ENCODE assay signal across 16 cellular contexts in genomic region chr3:191963182-191963581, GRCh38.
DNase-seq lines count a peak whose midpoint lies in the region; ATAC-seq, FAIRE-seq and TF ChIP-seq lines count a peak whose summit lies in the region.
"Had no signal": no experiment of that assay in that cellular context is flagged by ENCODE, and none has a peak within 500 bp of the region (broad histone marks: within the 10 kb centered on the region; RNA-seq: fewer than 3 reads in every experiment).

No MANE protein-coding gene starts in this region.

- H3K27ac Mint-ChIP-seq in GM23338: peak overlapping the region; percentile 32
- H3K27ac Mint-ChIP-seq: activated T-helper 17 cell treated with anti-CD3 and anti-CD28 coated beads, Interleukin-2, amount 50 U/mL, for 72 hours had no signal

- peaks cover 56% of the 10 kb centered on the region for H3K4me1 Mint-ChIP-seq in GM23338
- H3K4me1 Mint-ChIP-seq: activated T-helper 17 cell treated with anti-CD3 and anti-CD28 coated beads, Interleukin-2, amount 50 U/mL, for 72 hours had no signal

- no peaks in the 10 kb centered on the region for H3K27me3 ChIP-seq in GM23338 (ENCODE audit: insufficient read depth)
- H3K27me3 ChIP-seq: BLaER1, gastrocnemius medialis had no signal

- ATAC-seq in GM23338: peak; percentile 74
- ATAC-seq in HG03342 (IDR thresholded peaks at IDR 0.05; ENCODE audit: unreplicated experiment): no peak
- no peak for ATAC-seq in sciatic nerve
- ATAC-seq: activated T-helper 17 cell treated with anti-CD3 and anti-CD28 coated beads, Interleukin-2, amount 50 U/mL, for 72 hours; gastrocnemius medialis; left ventricle myocardium superior had no signal

- no peaks in the 10 kb centered on the region for H3K9me2 ChIP-seq in GM23338 (ENCODE audit: insufficient read depth)

- no peaks in the 10 kb centered on the region for H3F3A ChIP-seq in GM23338 (replicated peaks; ENCODE audit: low read depth)

- no peaks in the 10 kb centered on the region for H3K79me2 ChIP-seq in GM23338 (replicated peaks; ENCODE audit: insufficient read depth)

- no peak for TF ChIP-seq CTCF in GM23338 (conservative IDR thresholded peaks at IDR 0.05; ENCODE audit: low read depth in 2 of 2)
- no peak for TF ChIP-seq CTCF in astrocyte of the spinal cord (IDR thresholded peaks at IDR 0.05; ENCODE audit: low read depth, low read length)
- TF ChIP-seq CTCF in D721Med (IDR thresholded peaks at IDR 0.05; ENCODE audit: insufficient read depth, missing control alignments): no peak

- no peaks in the 10 kb centered on the region for H3K9me3 Mint-ChIP-seq in GM23338
- H3K9me3 Mint-ChIP-seq: activated T-helper 17 cell treated with anti-CD3 and anti-CD28 coated beads, Interleukin-2, amount 50 U/mL, for 72 hours had no signal

- FAIRE-seq in D721Med (lab: Jason Lieb, UNC): no peak

- H3K4me2 ChIP-seq in GM23338: no peak overlapping the region
- H3K4me2 ChIP-seq: BLaER1 had no signal

- peaks cover 30% of the 10 kb centered on the region for H3K4me1 ChIP-seq in GM23338 (ENCODE audit: insufficient read depth)
- H3K4me1 ChIP-seq: BLaER1, gastrocnemius medialis had no signal

- intact Hi-C loops in sciatic nerve (cut with DNase I): no loop called here

- no peak overlapping the region for H3K27ac ChIP-seq in GM23338 (ENCODE audit: low read depth)
- H3K27ac ChIP-seq: BLaER1, gastrocnemius medialis had no signal

- H3K36me3 Mint-ChIP-seq in GM23338 (ENCODE audit: low read depth): no peaks in the 10 kb centered on the region

- H2AFZ ChIP-seq in GM23338: no peak overlapping the region

- DNase-seq in GM23338 (ENCODE audit: low spot score) (peak; percentile 66), LHCN-M2 (ENCODE audit: low read depth) (peak; percentile 71), astrocyte of the spinal cord (ENCODE audit: low read depth, low spot score) (peak; percentile 83), lung microvascular endothelial cell (ENCODE audit: low read depth in 2 of 2) (peak; percentile 8 to 20), D721Med (ENCODE audit: insufficient read length, low spot score) (no peak), ureter (ENCODE audit: low spot score) (no peak), sciatic nerve (ENCODE audit: low spot score) (no peak)
- DNase-seq: activated CD4-positive, alpha-beta T cell treated with anti-CD3 and anti-CD28 coated beads for 48 hours; aorta; effector CD8-positive, alpha-beta T cell; gastrocnemius medialis; left ventricle myocardium superior; NCI-H187 treated with DMSO at 0.1 percent for 48 hours had no signal

- H3K4me3 ChIP-seq in GM23338: no peak overlapping the region
- H3K4me3 ChIP-seq in astrocyte of the spinal cord (ENCODE audit: low read depth, low read length): no peak overlapping the region
- H3K4me3 ChIP-seq: BLaER1, gastrocnemius medialis had no signal

- no peaks in the 10 kb centered on the region for H3K36me3 ChIP-seq in GM23338 (ENCODE audit: insufficient read depth)
- H3K36me3 ChIP-seq: BLaER1, gastrocnemius medialis had no signal

- H3K27me3 Mint-ChIP-seq in GM23338 (ENCODE audit: insufficient read depth, low read depth, poor library complexity): peaks cover 2% of the 10 kb centered on the region
- H3K27me3 Mint-ChIP-seq: activated T-helper 17 cell treated with anti-CD3 and anti-CD28 coated beads, Interleukin-2, amount 50 U/mL, for 72 hours had no signal

- in situ Hi-C loops in astrocyte of the spinal cord (cut with HindIII; ENCODE audit: low sequenced_read_pairs): no loop called here

- no peaks in the 10 kb centered on the region for H4K20me1 ChIP-seq in GM23338 (replicated peaks; ENCODE audit: insufficient read depth)
- H4K20me1 ChIP-seq: BLaER1 had no signal

- no peak overlapping the region for H3K4me3 Mint-ChIP-seq in GM23338
- H3K4me3 Mint-ChIP-seq: activated T-helper 17 cell treated with anti-CD3 and anti-CD28 coated beads, Interleukin-2, amount 50 U/mL, for 72 hours had no signal

TF ChIP-seq in GM23338, 12 proteins besides CTCF, POLR2A, EP300 and RAD21:
- TF ChIP-seq NANOG (IDR thresholded peaks at IDR 0.05; ENCODE audit: borderline replicate concordance) (peak; percentile 72), STAT1 (IDR thresholded peaks at IDR 0.05; ENCODE audit: unreplicated experiment) (no peak), CREB1 (CRISPR knock-in tag; IDR thresholded peaks at IDR 0.05; ENCODE audit: low read depth) (peak; percentile 42; the same call in 1 of the 2 replicates), ZNF331 (CRISPR knock-in tag; IDR thresholded peaks at IDR 0.05; ENCODE audit: low read depth) (no peak)
TF ChIP-seq in GM23338: peak in this region for 2.

Comparison
In these comparisons a context has a peak if more than half of its experiments do, and no peak if none do; other contexts are left out.
1. DNase-seq: peak in GM23338 (single experiment), LHCN-M2 (single experiment), astrocyte of the spinal cord (single experiment) and lung microvascular endothelial cell (2 of 2); none in D721Med (single experiment), ureter (single experiment) and sciatic nerve (single experiment).